ENCODE assay signal across 8 cellular contexts in genomic region chr2:148926291-148926961, GRCh38. TPM values are rescaled to one million over a fixed set of nuclear protein-coding genes. Genes with fewer than 3 reads are reported as not detected.
A peak's percentile ranks its signal among the peaks of the same experiment; 100 is the strongest.
DNase-seq lines count a peak whose midpoint lies in the region; ATAC-seq and TF ChIP-seq lines count a peak whose summit lies in the region.

No MANE protein-coding gene starts in this region.

- intact Hi-C loops in MCF 10A (cut with micrococcal nuclease) = no loop called here
- intact Hi-C loops in breast epithelium (cut with DNase I; ENCODE audit: low total_unique reads) = no loop called here
- intact Hi-C loops in activated T-helper 1 cell treated with anti-CD3 and anti-CD28 coated beads, Interleukin-12 subunit alpha, Interleukin-12 subunit beta, Interleukin-2, Interleukin-4 antibody, amounts not matched to agents 30 ng/mL and 10 ng/mL and 1 ng/mL, durations not matched to agents 14 hours and 24 hours and 36 hours (cut with micrococcal nuclease) = loop anchor here (1.0 to 5.0 kb wide), 4 partner anchors 49 to 990 kb away; partner anchors contain the start of genes MBD5 and ORC4
- intact Hi-C loops in prostate gland (cut with DNase I) = no loop called here

- CTCF ChIA-PET in MCF 10A (lab: Yijun Ruan, JAX) = no interaction called here

- H3K4me3 Mint-ChIP-seq in MCF 10A (ENCODE audit: unreplicated experiment) = no peak overlapping the region
- peak overlapping the region; percentile 87 for H3K4me3 Mint-ChIP-seq in activated T-helper 1 cell treated with anti-CD3 and anti-CD28 coated beads, Interleukin-12 subunit alpha, Interleukin-12 subunit beta, Interleukin-2, Interleukin-4 antibody, amounts not matched to agents 30 ng/mL and 10 ng/mL and 1 ng/mL, durations not matched to agents 14 hours and 24 hours and 36 hours

- DNase-seq in MCF 10A (ENCODE audit: unreplicated experiment) = peak; percentile 14
- no peak for DNase-seq in breast epithelium (ENCODE audit: low spot score in 2 of 2)
- DNase-seq in NOMO-1 treated with dmso at 0.1 percent for 144 hours (lab: John Stamatoyannopoulos, UW; ENCODE audit: unreplicated experiment) = peak; percentile 45
- peak; percentile 52 for DNase-seq in activated T-helper 1 cell treated with anti-CD3 and anti-CD28 coated beads, Interleukin-12 subunit alpha, Interleukin-12 subunit beta, Interleukin-2, Interleukin-4 antibody, amounts not matched to agents 30 ng/mL and 10 ng/mL and 1 ng/mL, durations not matched to agents 14 hours and 24 hours and 36 hours (ENCODE audit: low spot score)
- DNase-seq in globus pallidus (ENCODE audit: low spot score) = peak; percentile 90
- DNase-seq in prostate gland (ENCODE audit: low spot score) = no peak
- no peak for DNase-seq in omental fat pad (ENCODE audit: low spot score)

- WGBS in prostate gland = 72% methylated on average over 33 of the region's 33 CpGs

- H3K4me3 ChIP-seq in breast epithelium = no peak overlapping the region
- H3K4me3 ChIP-seq in prostate gland = no peak overlapping the region

- no peaks in the 10 kb centered on the region for H3K27me3 Mint-ChIP-seq in MCF 10A (ENCODE audit: insufficient read depth, unreplicated experiment)
- H3K27me3 Mint-ChIP-seq in activated T-helper 1 cell treated with anti-CD3 and anti-CD28 coated beads, Interleukin-12 subunit alpha, Interleukin-12 subunit beta, Interleukin-2, Interleukin-4 antibody, amounts not matched to agents 30 ng/mL and 10 ng/mL and 1 ng/mL, durations not matched to agents 14 hours and 24 hours and 36 hours (ENCODE audit: insufficient read depth) = no peaks in the 10 kb centered on the region

- H3K4me1 Mint-ChIP-seq in MCF 10A (ENCODE audit: insufficient read depth, unreplicated experiment) = peaks cover 6% of the 10 kb centered on the region
- H3K4me1 Mint-ChIP-seq in activated T-helper 1 cell treated with anti-CD3 and anti-CD28 coated beads, Interleukin-12 subunit alpha, Interleukin-12 subunit beta, Interleukin-2, Interleukin-4 antibody, amounts not matched to agents 30 ng/mL and 10 ng/mL and 1 ng/mL, durations not matched to agents 14 hours and 24 hours and 36 hours (ENCODE audit: low read depth) = peaks cover 26% of the 10 kb centered on the region

- ATAC-seq in HG02840 (IDR thresholded peaks at IDR 0.05; ENCODE audit: low FRiP score, unreplicated experiment) (peak; percentile 80), omental fat pad (ENCODE audit: low FRiP score) (no peak)

- H3K36me3 ChIP-seq in breast epithelium = no peaks in the 10 kb centered on the region
- H3K36me3 ChIP-seq in prostate gland = no peaks in the 10 kb centered on the region

- no TSS peak for BruUV-seq in MCF 10A (replicated peaks; lab: Mats Ljungman, UMichigan)

- no peak overlapping the region for H3K27ac ChIP-seq in breast epithelium
- no peak overlapping the region for H3K27ac ChIP-seq in prostate gland

- no peaks in the 10 kb centered on the region for H3K9me3 Mint-ChIP-seq in MCF 10A (ENCODE audit: unreplicated experiment)
- no peaks in the 10 kb centered on the region for H3K9me3 Mint-ChIP-seq in activated T-helper 1 cell treated with anti-CD3 and anti-CD28 coated beads, Interleukin-12 subunit alpha, Interleukin-12 subunit beta, Interleukin-2, Interleukin-4 antibody, amounts not matched to agents 30 ng/mL and 10 ng/mL and 1 ng/mL, durations not matched to agents 14 hours and 24 hours and 36 hours

- TF ChIP-seq POLR2A in breast epithelium (IDR thresholded peaks at IDR 0.05) = no peak
- no peak for TF ChIP-seq POLR2A in prostate gland (IDR thresholded peaks at IDR 0.05)

- TF ChIP-seq CTCF in MCF 10A (IDR thresholded peaks at IDR 0.05; ENCODE audit: unreplicated experiment) (peak; percentile 10), breast epithelium (IDR thresholded peaks at IDR 0.05) (no peak), prostate gland (IDR thresholded peaks at IDR 0.05) (peak in 3 of 4 experiments; percentile 38 to 42 (median 41)), omental fat pad (IDR thresholded peaks at IDR 0.05) (no peak)

- H3K27me3 ChIP-seq in breast epithelium = no peaks in the 10 kb centered on the region
- H3K27me3 ChIP-seq in prostate gland (replicated peaks; ENCODE audit: insufficient read depth) = no peaks in the 10 kb centered on the region

- H3K27ac Mint-ChIP-seq in MCF 10A (ENCODE audit: low read depth, unreplicated experiment) = no peak overlapping the region
- H3K27ac Mint-ChIP-seq in activated T-helper 1 cell treated with anti-CD3 and anti-CD28 coated beads, Interleukin-12 subunit alpha, Interleukin-12 subunit beta, Interleukin-2, Interleukin-4 antibody, amounts not matched to agents 30 ng/mL and 10 ng/mL and 1 ng/mL, durations not matched to agents 14 hours and 24 hours and 36 hours = peak overlapping the region; percentile 86

- POLR2A ChIA-PET in MCF 10A (lab: Yijun Ruan, JAX) = interaction anchor here (0.7 kb wide), 1 partner anchor 8 kb away, joined by 3 read pairs; no protein-coding TSS in a partner anchor

- H3K9me3 ChIP-seq in breast epithelium = no peaks in the 10 kb centered on the region
- no peaks in the 10 kb centered on the region for H3K9me3 ChIP-seq in prostate gland

- H3K36me3 Mint-ChIP-seq in MCF 10A (ENCODE audit: insufficient read depth, unreplicated experiment) = no peaks in the 10 kb centered on the region
- peaks cover 27% of the 10 kb centered on the region for H3K36me3 Mint-ChIP-seq in activated T-helper 1 cell treated with anti-CD3 and anti-CD28 coated beads, Interleukin-12 subunit alpha, Interleukin-12 subunit beta, Interleukin-2, Interleukin-4 antibody, amounts not matched to agents 30 ng/mL and 10 ng/mL and 1 ng/mL, durations not matched to agents 14 hours and 24 hours and 36 hours (ENCODE audit: low read depth)

- H3K4me1 ChIP-seq in breast epithelium = no peaks in the 10 kb centered on the region
- no peaks in the 10 kb centered on the region for H3K4me1 ChIP-seq in prostate gland (replicated peaks)

RNA-seq across cellular contexts. Expression of gene KIF5C, which starts 51.4 kb away (rescaled TPM):
- total RNA-seq in MCF 10A (2022) (0.10 and 0.21 TPM in 2 replicates), breast epithelium (10 to 100 TPM in 1 of 3 donors, 1 to 10 TPM in 2; 2.7 to 13.3 (median 6.2) TPM), prostate gland (100 to 1,000 TPM in 1 of 2 donors, 10 to 100 TPM in 1; 84.3 to 123 TPM), omental fat pad (1 to 10 TPM in 3 of 4 donors, under 1 TPM in 1; 0.88 to 4.5 (median 2.4) TPM)
- total RNA-seq in activated T-helper 1 cell treated with anti-CD3 and anti-CD28 coated beads, Interleukin-12 subunit alpha, Interleukin-12 subunit beta, Interleukin-2, Interleukin-4 antibody, amounts not matched to agents 30 ng/mL and 10 ng/mL and 1 ng/mL, durations not matched to agents 14 hours and 24 hours and 36 hours = 17.9 and 20.7 TPM in 2 replicates

Comparison
In these comparisons a context has a peak if more than half of its experiments do, and no peak if none do; other contexts are left out.
1. DNase-seq: peak in MCF 10A (single experiment), NOMO-1 treated with dmso at 0.1 percent for 144 hours (single experiment), activated T-helper 1 cell treated with anti-CD3 and anti-CD28 coated beads, Interleukin-12 subunit alpha, Interleukin-12 subunit beta, Interleukin-2, Interleukin-4 antibody, amounts not matched to agents 30 ng/mL and 10 ng/mL and 1 ng/mL, durations not matched to agents 14 hours and 24 hours and 36 hours (single experiment) and globus pallidus (single experiment); none in breast epithelium (0 of 2), prostate gland (single experiment) and omental fat pad (single experiment).
2. CTCF ChIP-seq: peak in MCF 10A (single experiment) and prostate gland (3 of 4); none in breast epithelium (0 of 3) and omental fat pad (0 of 3).